ENCODE assay signal across 14 cellular contexts in genomic region chr4:139297001-139297410, GRCh38. TPM values are rescaled to one million over a fixed set of nuclear protein-coding genes. Genes with fewer than 3 reads are reported as not detected.
DNase-seq lines count a peak whose midpoint lies in the region; ATAC-seq and TF ChIP-seq lines count a peak whose summit lies in the region.
"Had no signal": no experiment of that assay in that cellular context is flagged by ENCODE, and none has a peak within 500 bp of the region (broad histone marks: within the 10 kb centered on the region; RNA-seq: fewer than 3 reads in every experiment).

No MANE protein-coding gene starts in this region.

- ATAC-seq in GM18505 (IDR thresholded peaks at IDR 0.05; ENCODE audit: unreplicated experiment) (no peak), T-helper 17 cell (no peak), HG02981 (IDR thresholded peaks at IDR 0.05; ENCODE audit: unreplicated experiment) (no peak)
- ATAC-seq: stimulated activated memory B cell treated with anti-CD40 and anti-IgM and Interleukin-4, amounts not matched to agents 10 μg/mL and 1 μg/mL and 100 μg/mL, for 72 hours had no signal

- H3K4me2 ChIP-seq in DOHH2 (ENCODE audit: low read length), result peak overlapping the region; percentile 81; the same call in 1 of the 2 replicates
- H3K4me2 ChIP-seq in fibroblast of lung (ENCODE audit: extremely low read depth, insufficient read depth, low read length), result peak overlapping the region; percentile 40

- TF ChIP-seq POLR2A in GM18505 (IDR thresholded peaks at IDR 0.05; ENCODE audit: borderline replicate concordance, extremely low read depth, insufficient read depth, insufficient read length), result no peak

- no peaks in the 10 kb centered on the region for H3K9me2 ChIP-seq in DOHH2 (replicated peaks; ENCODE audit: control insufficient read depth, low read length)

- H3K79me2 ChIP-seq in DOHH2 (ENCODE audit: control insufficient read depth, low read length) (peaks cover 41% of the 10 kb centered on the region), fibroblast of lung (ENCODE audit: control insufficient read depth, insufficient read depth, low read length) (peaks cover 11% of the 10 kb centered on the region)

- no peak overlapping the region for H3K27ac Mint-ChIP-seq in T-helper 17 cell
- H3K27ac Mint-ChIP-seq: endodermal cell; stimulated activated memory B cell treated with anti-CD40 and anti-IgM and Interleukin-4, amounts not matched to agents 10 μg/mL and 1 μg/mL and 100 μg/mL, for 72 hours had no signal

- H3K27me3 ChIP-seq in DOHH2 (ENCODE audit: control insufficient read depth, low read length) (no peaks in the 10 kb centered on the region), fibroblast of lung (ENCODE audit: control insufficient read depth, insufficient read depth, low read length) (no peaks in the 10 kb centered on the region)

- no peaks in the 10 kb centered on the region for H3K27me3 Mint-ChIP-seq in T-helper 17 cell
- H3K27me3 Mint-ChIP-seq: stimulated activated memory B cell treated with anti-CD40 and anti-IgM and Interleukin-4, amounts not matched to agents 10 μg/mL and 1 μg/mL and 100 μg/mL, for 72 hours had no signal

- DNase-seq in HEK293T (ENCODE audit: extremely low spot score) (no peak), RPMI8226 (peak; percentile 87), fibroblast of lung (ENCODE audit: low read depth in 2 of 2) (peak; percentile 42 to 56), T-helper 17 cell (no peak), DMS79 treated with DMSO at 0.1 percent for 48 hours (lab: John Stamatoyannopoulos, UW) (no peak)
- DNase-seq: aorta; endodermal cell; hypothalamus; NCI-H1436; stimulated activated CD4-positive, alpha-beta T cell treated with anti-CD3 and anti-CD28 coated beads, Interleukin-1b, Interleukin-23, amount 100 ng/mL, for 48 hours had no signal

- TF ChIP-seq CTCF in DOHH2 (IDR thresholded peaks at IDR 0.05; ENCODE audit: low read depth, low read length, poor library complexity, severe bottlenecking) (no peak), fibroblast of lung (conservative IDR thresholded peaks at IDR 0.05 in 1 of 2, IDR thresholded peaks at IDR 0.05 in 1 of 2; ENCODE audit: low read depth in 1 of 2, low read length in 2 of 2) (no peak)

- no peak overlapping the region for H3K9ac ChIP-seq in fibroblast of lung (ENCODE audit: insufficient read depth, low read length)

- H2AFZ ChIP-seq in fibroblast of lung (ENCODE audit: low read length), result no peak overlapping the region

- H3K4me1 ChIP-seq in DOHH2 (ENCODE audit: control insufficient read depth, low read length) (peaks cover 37% of the 10 kb centered on the region), fibroblast of lung (ENCODE audit: control insufficient read depth, extremely low read depth, insufficient read depth, low read length) (peaks cover 15% of the 10 kb centered on the region)

- H3K36me3 ChIP-seq in DOHH2 (ENCODE audit: control insufficient read depth, low read length) (peaks cover 29% of the 10 kb centered on the region), fibroblast of lung (ENCODE audit: control insufficient read depth, insufficient read depth, low read length) (no peaks in the 10 kb centered on the region)

- H3K4me3 Mint-ChIP-seq in T-helper 17 cell, result no peak overlapping the region
- H3K4me3 Mint-ChIP-seq: endodermal cell; stimulated activated memory B cell treated with anti-CD40 and anti-IgM and Interleukin-4, amounts not matched to agents 10 μg/mL and 1 μg/mL and 100 μg/mL, for 72 hours had no signal

- H3K36me3 Mint-ChIP-seq in T-helper 17 cell (ENCODE audit: low read depth), result peaks cover 5% of the 10 kb centered on the region
- H3K36me3 Mint-ChIP-seq: stimulated activated memory B cell treated with anti-CD40 and anti-IgM and Interleukin-4, amounts not matched to agents 10 μg/mL and 1 μg/mL and 100 μg/mL, for 72 hours had no signal

- POLR2A ChIA-PET in HEK293T (lab: Yijun Ruan, JAX), result interaction anchor here (1.1 to 3.6 kb wide), 3 partner anchors 17 to 120 kb away, joined by 3 to 29 read pairs (median 11); partner anchors contain the start of genes ELF2 and MGARP

- H3K4me1 Mint-ChIP-seq in T-helper 17 cell, result peaks cover 25% of the 10 kb centered on the region

- no peaks in the 10 kb centered on the region for H3K9me3 ChIP-seq in DOHH2 (ENCODE audit: control insufficient read depth, insufficient read depth, low read length)
- H3K9me3 ChIP-seq in fibroblast of lung (ENCODE audit: control insufficient read depth, insufficient read depth, low read depth, low read length), result no peaks in the 10 kb centered on the region
- no peaks in the 10 kb centered on the region for H3K9me3 ChIP-seq in T-helper 17 cell (ENCODE audit: control insufficient read depth, low read length, poor library complexity, severe bottlenecking)

- no peaks in the 10 kb centered on the region for H4K20me1 ChIP-seq in DOHH2 (ENCODE audit: control insufficient read depth, insufficient read depth, low read depth, low read length)
- H4K20me1 ChIP-seq in fibroblast of lung (ENCODE audit: control insufficient read depth, extremely low read depth, insufficient read depth, low read length), result no peaks in the 10 kb centered on the region

- H3K27ac ChIP-seq in DOHH2 (ENCODE audit: low read depth, low read length), result no peak overlapping the region
- H3K27ac ChIP-seq in fibroblast of lung (ENCODE audit: insufficient read depth, low read length), result no peak overlapping the region

- CTCF ChIA-PET in HEK293T (lab: Yijun Ruan, JAX), result interaction anchor here (1.0 to 2.8 kb wide), 10 partner anchors 19 to 266 kb away, joined by 3 to 15 read pairs (median 8); partner anchors contain the start of gene ELF2

- H3F3A ChIP-seq in DOHH2 (ENCODE audit: control insufficient read depth, insufficient read depth), result no peaks in the 10 kb centered on the region

- H3K4me3 ChIP-seq in DOHH2 (ENCODE audit: low read length) (no peak overlapping the region), fibroblast of lung (replicated peaks in 1 of 4; ENCODE audit: control extremely low read depth in 1 of 4, insufficient read depth in 1 of 4, low read depth in 3 of 4, low read length in 4 of 4) (no peak overlapping the region)

TF ChIP-seq in HEK293T, 16 proteins besides CTCF, POLR2A, EP300 and RAD21:
- TF ChIP-seq PKNOX1 (IDR thresholded peaks at IDR 0.05) (peak; percentile 4; the same call in 1 of the 2 replicates), ELF4 (IDR thresholded peaks at IDR 0.05) (no peak), SUZ12 (IDR thresholded peaks at IDR 0.05) (no peak)

RNA-seq across cellular contexts. Expression of gene NAA15, which starts 4.3 kb away (rescaled TPM):
- total RNA-seq in fibroblast of lung (23.1 and 25.4 TPM in 2 replicates), T-helper 17 cell (10 to 100 TPM; 55.2 to 62.1 TPM)
- 28.9 and 30.1 TPM in 2 replicates for polyA plus RNA-seq in fibroblast of lung
- 25.3 and 31.9 TPM in 2 replicates for polyA plus RNA-seq in fibroblast of lung (2012)
- polyA minus RNA-seq in fibroblast of lung (ENCODE audit: low replicate concordance), result 1.4 and 6.6 TPM in 2 replicates

RNA-seq across cellular contexts. Expression of gene NDUFC1, which starts 5.3 kb away (rescaled TPM):
- 34.7 and 47.9 TPM in 2 replicates for total RNA-seq in fibroblast of lung
- polyA plus RNA-seq in fibroblast of lung, result 36.9 and 40.1 TPM in 2 replicates
- 88.8 and 95.7 TPM in 2 replicates for polyA plus RNA-seq in fibroblast of lung (2012)
- polyA minus RNA-seq in fibroblast of lung (ENCODE audit: low replicate concordance), result 5.6 and 7.6 TPM in 2 replicates
- 10 to 100 TPM; 15.5 to 17.0 TPM for total RNA-seq in T-helper 17 cell

RNA-seq across cellular contexts. Expression of gene MGARP, which starts 17.0 kb away (rescaled TPM):
- 12.3 and 15.2 TPM in 2 replicates for total RNA-seq in fibroblast of lung
- 18.2 and 18.8 TPM in 2 replicates for polyA plus RNA-seq in fibroblast of lung
- 12.3 and 13.1 TPM in 2 replicates for polyA plus RNA-seq in fibroblast of lung (2012)
- 0.48 TPM in 1 of 2 replicates, not detected in the other for polyA minus RNA-seq in fibroblast of lung (ENCODE audit: low replicate concordance)
- not detected for total RNA-seq in T-helper 17 cell

Comparison
In these comparisons a context has a peak if more than half of its experiments do, and no peak if none do; other contexts are left out.
1. DNase-seq: peak in RPMI8226 (single experiment) and fibroblast of lung (2 of 2); none in HEK293T (single experiment), T-helper 17 cell (0 of 3) and DMS79 treated with DMSO at 0.1 percent for 48 hours (single experiment).
2. RNA of gene MGARP, which starts 17.0 kb away (total RNA-seq): 12.3 to 15.2 TPM in fibroblast of lung; not detected in T-helper 17 cell; every median in the first group is over 10 times any median in the second.